11 cellular contexts compared by ENCODE assay signal in genomic region chr10:103852189-103852711, GRCh38. TPM values are rescaled to one million over a fixed set of nuclear protein-coding genes. Genes with fewer than 3 reads are reported as not detected.
DNase-seq lines count a peak whose midpoint lies in the region; ATAC-seq and TF ChIP-seq lines count a peak whose summit lies in the region.
"Had no signal": no experiment of that assay in that cellular context is flagged by ENCODE, and none has a peak within 500 bp of the region (broad histone marks: within the 10 kb centered on the region; RNA-seq: fewer than 3 reads in every experiment).

No MANE protein-coding gene starts in this region.

- H3K27me3 ChIP-seq in IMR-90 (ENCODE audit: control insufficient read depth, insufficient read depth, low read length) (no peaks in the 10 kb centered on the region), lung (ENCODE audit: control insufficient read depth, insufficient read depth) (no peaks in the 10 kb centered on the region)
- H3K27me3 ChIP-seq: SJCRH30 had no signal

- CTCF ChIA-PET in IMR-90 (lab: Yijun Ruan, JAX) = interaction anchor here (0.9 to 1.3 kb wide), 2 partner anchors 91 to 139 kb away, joined by 3 to 4 read pairs; no protein-coding TSS in a partner anchor

- TF ChIP-seq CTCF in IMR-90 (conservative IDR thresholded peaks at IDR 0.05; ENCODE audit: low read depth, low read length) (no peak), endothelial cell (IDR thresholded peaks at IDR 0.05; ENCODE audit: unreplicated experiment) (no peak), lung (IDR thresholded peaks at IDR 0.05; ENCODE audit: control extremely low read depth, extremely low read depth) (no peak)

- no peak overlapping the region; the same call in 1 of the 2 replicates for H2BK120ac ChIP-seq in IMR-90 (ENCODE audit: low read depth, low read length)

- TF ChIP-seq POLR2A in IMR-90 (IDR thresholded peaks at IDR 0.05; ENCODE audit: low read depth, low read length) = no peak

- in situ Hi-C loops in IMR-90 (cut with MboI; ENCODE audit: low sequenced_read_pairs) = loop anchor here (10.0 kb wide), 1 partner anchor 257 kb away; no protein-coding TSS in a partner anchor

- H3K36me3 Mint-ChIP-seq in endothelial cell (ENCODE audit: low read depth, unreplicated experiment) = peaks cover 14% of the 10 kb centered on the region

- no peak overlapping the region for H3K9ac ChIP-seq in IMR-90 (ENCODE audit: low read depth, low read length)

- no peak overlapping the region for H3K27ac Mint-ChIP-seq in endothelial cell (ENCODE audit: unreplicated experiment)
- H3K27ac Mint-ChIP-seq: activated naive CD4-positive, alpha-beta T cell treated with anti-CD3 and anti-CD28 coated beads, Interleukin-2, amount 50 U/mL, for 24 hours had no signal

- no peak overlapping the region for H4K91ac ChIP-seq in IMR-90 (ENCODE audit: insufficient read depth, low read depth, low read length)

- H2BK20ac ChIP-seq in IMR-90 (ENCODE audit: low read depth, low read length) = no peak overlapping the region

- peak overlapping the region in 1 of 2 experiments; percentile 35; a peak in 1 of 4 replicates for H4K8ac ChIP-seq in IMR-90 (ENCODE audit: low read depth in 2 of 2, low read length in 2 of 2)

- H3K18ac ChIP-seq in IMR-90 (ENCODE audit: low read depth, low read length) = peak overlapping the region; percentile 7; the same call in 1 of the 2 replicates

- H3K23ac ChIP-seq in IMR-90 (ENCODE audit: low read depth, low read length) = peak overlapping the region; percentile 60

- H3K9me3 ChIP-seq in IMR-90 (ENCODE audit: control insufficient read depth, insufficient read depth, low read length) (no peaks in the 10 kb centered on the region), lung (ENCODE audit: control insufficient read depth in 2 of 2, insufficient read depth in 1 of 2, low read length in 1 of 2) (no peaks in the 10 kb centered on the region)
- H3K9me3 ChIP-seq: SJCRH30 had no signal

- no peak overlapping the region for H2BK5ac ChIP-seq in IMR-90 (ENCODE audit: low read depth, low read length, poor library complexity, severe bottlenecking)

- peak overlapping the region; percentile 41 for H3K4ac ChIP-seq in IMR-90 (ENCODE audit: low read depth, low read length)

- no peaks in the 10 kb centered on the region for H3K9me3 Mint-ChIP-seq in endothelial cell (ENCODE audit: unreplicated experiment)
- H3K9me3 Mint-ChIP-seq: activated naive CD4-positive, alpha-beta T cell treated with anti-CD3 and anti-CD28 coated beads, Interleukin-2, amount 50 U/mL, for 24 hours had no signal

- no peak overlapping the region for H4K5ac ChIP-seq in IMR-90 (ENCODE audit: low read depth, low read length)

- no peak overlapping the region for H3K4me3 ChIP-seq in IMR-90 (ENCODE audit: insufficient read depth, low read depth, low read length)
- no peak overlapping the region for H3K4me3 ChIP-seq in lung
- H3K4me3 ChIP-seq: SJCRH30 had no signal

- no peak overlapping the region; the same call in 2 of the 3 replicates for H2BK15ac ChIP-seq in IMR-90 (ENCODE audit: low read depth, low read length)

- dilution Hi-C loops in IMR-90 (cut with HindIII; ENCODE audit: low sequenced_read_pairs, unreplicated experiment) = loop anchor here (25.0 kb wide), 1 partner anchor 140 kb away; no protein-coding TSS in a partner anchor

- no peaks in the 10 kb centered on the region for H3K36me3 ChIP-seq in IMR-90 (ENCODE audit: control insufficient read depth, insufficient read depth, low read length)
- H3K36me3 ChIP-seq in lung (ENCODE audit: control insufficient read depth in 2 of 2, insufficient read depth in 2 of 2, low read length in 2 of 2) = peaks cover 0 to 2% of the 10 kb centered on the region in 2 donors
- H3K36me3 ChIP-seq: SJCRH30 had no signal

- intact Hi-C loops in IMR-90 (cut with micrococcal nuclease) = loop anchor here (5.0 kb wide), 1 partner anchor 80 kb away; no protein-coding TSS in a partner anchor

- POLR2A ChIA-PET in IMR-90 (lab: Charles Lee; ENCODE audit: unreplicated experiment) = interaction anchor here (0.6 kb wide), 1 partner anchor 63 kb away, joined by 3 read pairs; no protein-coding TSS in a partner anchor

- peaks cover 16 to 65% of the 10 kb centered on the region in 2 experiments; a peak in 3 of 4 replicates for H3K79me1 ChIP-seq in IMR-90 (ENCODE audit: low read depth in 1 of 2, low read length in 2 of 2)

- peak overlapping the region; percentile 98 for H3K4me3 Mint-ChIP-seq in endothelial cell (ENCODE audit: unreplicated experiment)
- H3K4me3 Mint-ChIP-seq: activated naive CD4-positive, alpha-beta T cell treated with anti-CD3 and anti-CD28 coated beads, Interleukin-2, amount 50 U/mL, for 24 hours had no signal

- no peak for TF ChIP-seq RAD21 in IMR-90 (IDR thresholded peaks at IDR 0.05; ENCODE audit: low read length)

- H3K4me1 Mint-ChIP-seq in endothelial cell (ENCODE audit: unreplicated experiment) = peaks cover 65% of the 10 kb centered on the region

- H3K27ac ChIP-seq in IMR-90 (ENCODE audit: insufficient read depth, low read length) (peak overlapping the region; percentile 18; the same call in 1 of the 2 replicates), lung (ENCODE audit: low read depth in 1 of 2, low read length in 1 of 2) (peak overlapping the region; percentile 10 to 50)
- H3K27ac ChIP-seq: SJCRH30 had no signal

- no peak overlapping the region for H3K56ac ChIP-seq in IMR-90 (ENCODE audit: extremely low read depth, insufficient read depth, low read length)

- peaks cover 29% of the 10 kb centered on the region for H3K9me1 ChIP-seq in IMR-90 (ENCODE audit: insufficient read depth, low read length)

- H2AFZ ChIP-seq in IMR-90 (replicated peaks; ENCODE audit: low read length, poor library complexity) = no peak overlapping the region

- DNase-seq in IMR-90 (peak; percentile 52), endothelial cell (ENCODE audit: low spot score) (no peak), lung (ENCODE audit: low spot score) (no peak), stromal cell of bone marrow (ENCODE audit: low read depth) (peak; percentile 83), amniotic stem cell (lab: John Stamatoyannopoulos, UW) (no peak), COLO829 (ENCODE audit: low spot score) (no peak), amygdala (lab: John Stamatoyannopoulos, UW) (no peak)
- DNase-seq: activated CD4-positive, alpha-beta T cell treated with anti-CD3 and anti-CD28 coated beads for 4 hours; SJCRH30 had no signal

- ATAC-seq in IMR-90 (ENCODE audit: low read depth) (no peak), lung (ENCODE audit: insufficient read depth, low FRiP score) (no peak), HG02571 (IDR thresholded peaks at IDR 0.05; ENCODE audit: unreplicated experiment) (no peak)

- H4K20me1 ChIP-seq in IMR-90 (ENCODE audit: insufficient read depth, low read length) = peaks cover 13% of the 10 kb centered on the region; the same call in 1 of the 2 replicates

- peak overlapping the region; percentile 28; the same call in 1 of the 2 replicates for H2AK5ac ChIP-seq in IMR-90 (ENCODE audit: low read depth, low read length)

- H3K4me1 ChIP-seq in IMR-90 (ENCODE audit: control insufficient read depth, insufficient read depth, low read length) (peaks cover 38% of the 10 kb centered on the region), lung (ENCODE audit: control insufficient read depth in 2 of 2, insufficient read depth in 2 of 2, low read length in 2 of 2) (peaks cover 20 to 30% of the 10 kb centered on the region in 2 donors)

- peaks cover 16% of the 10 kb centered on the region for H3K27me3 Mint-ChIP-seq in endothelial cell (ENCODE audit: unreplicated experiment)

- no TSS peak for BruUV-seq in IMR-90 (replicated peaks; lab: Mats Ljungman, UMichigan)

- 61% methylated on average over 4 of the region's 11 CpGs; no CpG with 5 or more reads in 1 of the 2 experiments for WGBS in IMR-90 (ENCODE audit: extremely low coverage in 2 of 2, insufficient read length in 1 of 2), 2 experiments
- WGBS in lung, 2 donors = 49 to 64% methylated on average over 11 of the region's 11 CpGs

- no peak overlapping the region for H2AK9ac ChIP-seq in IMR-90 (replicated peaks; ENCODE audit: low read depth, low read length, poor library complexity)

- H3K14ac ChIP-seq in IMR-90 (replicated peaks; ENCODE audit: low read depth, low read length) = peak overlapping the region; percentile 25

- peak overlapping the region; percentile 3; the same call in 1 of the 2 replicates for H3K4me2 ChIP-seq in IMR-90 (ENCODE audit: low read depth, low read length)

TF ChIP-seq in IMR-90, 13 proteins besides CTCF, POLR2A, EP300 and RAD21 (continues in another document):
- TF ChIP-seq FOS (IDR thresholded peaks at IDR 0.05; ENCODE audit: low read depth, low read length) (no peak), MAZ (IDR thresholded peaks at IDR 0.05; ENCODE audit: borderline replicate concordance, low read depth, low read length) (no peak), ELK1 (IDR thresholded peaks at IDR 0.05; ENCODE audit: borderline replicate concordance, low read depth, low read length) (no peak), CEBPB (IDR thresholded peaks at IDR 0.05; ENCODE audit: low read depth, low read length) (no peak), RCOR1 (IDR thresholded peaks at IDR 0.05; ENCODE audit: insufficient replicate concordance, low read length) (no peak), USF2 (IDR thresholded peaks at IDR 0.05; ENCODE audit: low read depth, low read length) (no peak), RFX5 (IDR thresholded peaks at IDR 0.05; ENCODE audit: low read depth, low read length) (no peak), MXI1 (IDR thresholded peaks at IDR 0.05; ENCODE audit: borderline replicate concordance, low read depth, low read length) (no peak)

RNA-seq across cellular contexts. Expression of gene SH3PXD2A, which starts 3.1 kb away (rescaled TPM):
- total RNA-seq in IMR-90 (2012; rRNA removed) (6.3 and 6.7 TPM in 2 replicates), endothelial cell (ENCODE audit: unreplicated experiment) (59.9 TPM), lung (10 to 100 TPM; 47.6 to 53.2 TPM)
- polyA plus RNA-seq in IMR-90 (2012; rRNA removed) (23.0 and 26.3 TPM in 2 replicates), lung (10 to 100 TPM in 1 of 2 donors, 1 to 10 TPM in 1; 9.9 to 10.9 TPM)
- polyA plus RNA-seq in IMR-90 (2012; cell fraction: cytosol; rRNA removed) = 10.2 and 16.7 TPM in 2 replicates
- 51.9 and 61.4 TPM in 2 replicates for polyA plus RNA-seq in IMR-90 (2012; cell fraction: nucleus; rRNA removed; ENCODE audit: low replicate concordance)

Comparison
In these comparisons a context has a peak if more than half of its experiments do, and no peak if none do; other contexts are left out.
1. DNase-seq: peak in IMR-90 (single experiment) and stromal cell of bone marrow (single experiment); none in endothelial cell (single experiment), lung (single experiment), amniotic stem cell (single experiment), COLO829 (single experiment) and amygdala (0 of 56).